22 cellular contexts compared by ENCODE assay signal in genomic region chr11:128490092-128490491, GRCh38.
A peak's percentile ranks its signal among the peaks of the same experiment; 100 is the strongest.
DNase-seq lines count a peak whose midpoint lies in the region; ATAC-seq lines count a peak whose summit lies in the region.
"Had no signal": no experiment of that assay in that cellular context is flagged by ENCODE, and none has a peak within 500 bp of the region (broad histone marks: within the 10 kb centered on the region; RNA-seq: fewer than 3 reads in every experiment).

No MANE protein-coding gene starts in this region.

- peaks cover 96% of the 10 kb centered on the region for H3K36me3 Mint-ChIP-seq in activated T-cell treated with anti-CD3 and anti-CD28 coated beads, Interleukin-2, amount 50 U/mL, for 24 hours (ENCODE audit: low read depth)
- H3K36me3 Mint-ChIP-seq in IgD-negative memory B cell = peaks cover 17% of the 10 kb centered on the region
- H3K36me3 Mint-ChIP-seq in activated naive CD8-positive, alpha-beta T cell treated with anti-CD3 and anti-CD28 coated beads, Interleukin-2, amount 50 U/mL, for 24 hours (ENCODE audit: low read depth) = peaks cover 84% of the 10 kb centered on the region
- H3K36me3 Mint-ChIP-seq in stimulated activated effector memory CD8-positive, alpha-beta T cell treated with anti-CD3 and anti-CD28 coated beads, Interleukin-12 subunit alpha, Interleukin-12 subunit beta, amount 100 ng/mL, for 72 hours = peaks cover 100% of the 10 kb centered on the region

- no peak for ATAC-seq in activated naive CD8-positive, alpha-beta T cell treated with anti-CD3 and anti-CD28 coated beads, Interleukin-2, amount 50 U/mL, for 24 hours
- ATAC-seq in stimulated activated effector memory CD8-positive, alpha-beta T cell treated with anti-CD3 and anti-CD28 coated beads, Interleukin-12 subunit alpha, Interleukin-12 subunit beta, amount 100 ng/mL, for 72 hours = no peak
- ATAC-seq: HCT116, Right ventricle myocardium inferior, WTC11 had no signal

- no peaks in the 10 kb centered on the region for H3K27me3 Mint-ChIP-seq in activated T-cell treated with anti-CD3 and anti-CD28 coated beads, Interleukin-2, amount 50 U/mL, for 24 hours
- H3K27me3 Mint-ChIP-seq in IgD-negative memory B cell = no peaks in the 10 kb centered on the region
- H3K27me3 Mint-ChIP-seq in activated naive CD8-positive, alpha-beta T cell treated with anti-CD3 and anti-CD28 coated beads, Interleukin-2, amount 50 U/mL, for 24 hours = no peaks in the 10 kb centered on the region
- H3K27me3 Mint-ChIP-seq: dendritic cell treated with granulocyte-macrophage colony-stimulating factor and Interleukin-4, amounts not matched to agents 40 ng/mL and 50 ng/mL, for 4 days had no signal

- no peak for DNase-seq in activated T-cell treated with anti-CD3 and anti-CD28 coated beads, Interleukin-2, amount 50 U/mL, for 24 hours
- DNase-seq in activated T-cell treated with anti-CD3 and anti-CD28 coated beads, Interleukin-2, amount 50 U/mL, for 48 hours = no peak
- DNase-seq in activated naive CD8-positive, alpha-beta T cell treated with anti-CD3 and anti-CD28 coated beads, Interleukin-2, amount 50 U/mL, for 24 hours = no peak
- no peak for DNase-seq in stimulated activated effector memory CD8-positive, alpha-beta T cell treated with anti-CD3 and anti-CD28 coated beads, Interleukin-12 subunit alpha, Interleukin-12 subunit beta, amount 100 ng/mL, for 72 hours (ENCODE audit: low spot score in 2 of 2)
- DNase-seq in inferior parietal cortex (ENCODE audit: extremely low spot score) = no peak
- no peak for DNase-seq in C1 segment of cervical spinal cord (lab: John Stamatoyannopoulos, UW)
- DNase-seq in SHP77 treated with DMSO at 0.1 percent for 48 hours (lab: John Stamatoyannopoulos, UW) = no peak
- DNase-seq: ACHN; adrenal gland; DMS79 treated with DMSO at 0.1 percent for 48 hours; foreskin melanocyte; hypothalamus; NCI-H146; NCI-H748 treated with DMSO at 0.1 percent for 48 hours; nephron progenitor cell; posterior cingulate gyrus; stimulated activated CD4-positive, alpha-beta T cell treated with anti-CD3 and anti-CD28 coated beads, Interleukin-4, amount 100 ng/mL, for 1 hour had no signal

- peaks cover 95% of the 10 kb centered on the region for H3K4me1 Mint-ChIP-seq in activated T-cell treated with anti-CD3 and anti-CD28 coated beads, Interleukin-2, amount 50 U/mL, for 24 hours (ENCODE audit: low read depth)
- H3K4me1 Mint-ChIP-seq in IgD-negative memory B cell = peaks cover 61 to 71% (median 66%) of the 10 kb centered on the region in 3 donors
- H3K4me1 Mint-ChIP-seq in activated naive CD8-positive, alpha-beta T cell treated with anti-CD3 and anti-CD28 coated beads, Interleukin-2, amount 50 U/mL, for 24 hours = peaks cover 98% of the 10 kb centered on the region
- peaks cover 97% of the 10 kb centered on the region for H3K4me1 Mint-ChIP-seq in stimulated activated effector memory CD8-positive, alpha-beta T cell treated with anti-CD3 and anti-CD28 coated beads, Interleukin-12 subunit alpha, Interleukin-12 subunit beta, amount 100 ng/mL, for 72 hours

- H3K9me3 Mint-ChIP-seq in activated T-cell treated with anti-CD3 and anti-CD28 coated beads, Interleukin-2, amount 50 U/mL, for 24 hours = no peaks in the 10 kb centered on the region
- H3K9me3 Mint-ChIP-seq in IgD-negative memory B cell = no peaks in the 10 kb centered on the region
- no peaks in the 10 kb centered on the region for H3K9me3 Mint-ChIP-seq in activated naive CD8-positive, alpha-beta T cell treated with anti-CD3 and anti-CD28 coated beads, Interleukin-2, amount 50 U/mL, for 24 hours
- no peaks in the 10 kb centered on the region for H3K9me3 Mint-ChIP-seq in stimulated activated effector memory CD8-positive, alpha-beta T cell treated with anti-CD3 and anti-CD28 coated beads, Interleukin-12 subunit alpha, Interleukin-12 subunit beta, amount 100 ng/mL, for 72 hours
- H3K9me3 Mint-ChIP-seq: dendritic cell treated with granulocyte-macrophage colony-stimulating factor and Interleukin-4, amounts not matched to agents 40 ng/mL and 50 ng/mL, for 4 days; nephron progenitor cell; WTC11 had no signal

- peak overlapping the region; percentile 99 for H3K27ac Mint-ChIP-seq in activated T-cell treated with anti-CD3 and anti-CD28 coated beads, Interleukin-2, amount 50 U/mL, for 24 hours
- peak overlapping the region; percentile 27 to 93 (median 90) for H3K27ac Mint-ChIP-seq in IgD-negative memory B cell
- H3K27ac Mint-ChIP-seq in activated naive CD8-positive, alpha-beta T cell treated with anti-CD3 and anti-CD28 coated beads, Interleukin-2, amount 50 U/mL, for 24 hours = peak overlapping the region; percentile 100
- H3K27ac Mint-ChIP-seq in stimulated activated effector memory CD8-positive, alpha-beta T cell treated with anti-CD3 and anti-CD28 coated beads, Interleukin-12 subunit alpha, Interleukin-12 subunit beta, amount 100 ng/mL, for 72 hours = peak overlapping the region; percentile 96
- H3K27ac Mint-ChIP-seq: dendritic cell treated with granulocyte-macrophage colony-stimulating factor and Interleukin-4, amounts not matched to agents 40 ng/mL and 50 ng/mL, for 4 days; nephron progenitor cell; WTC11 had no signal

- no peak overlapping the region for H3K4me3 Mint-ChIP-seq in activated T-cell treated with anti-CD3 and anti-CD28 coated beads, Interleukin-2, amount 50 U/mL, for 24 hours
- H3K4me3 Mint-ChIP-seq in IgD-negative memory B cell = peak overlapping the region in 2 of 4 donors; percentile 9 to 38
- H3K4me3 Mint-ChIP-seq in activated naive CD8-positive, alpha-beta T cell treated with anti-CD3 and anti-CD28 coated beads, Interleukin-2, amount 50 U/mL, for 24 hours = peak overlapping the region; percentile 57
- peak overlapping the region; percentile 84 for H3K4me3 Mint-ChIP-seq in stimulated activated effector memory CD8-positive, alpha-beta T cell treated with anti-CD3 and anti-CD28 coated beads, Interleukin-12 subunit alpha, Interleukin-12 subunit beta, amount 100 ng/mL, for 72 hours
- H3K4me3 Mint-ChIP-seq: dendritic cell treated with granulocyte-macrophage colony-stimulating factor and Interleukin-4, amounts not matched to agents 40 ng/mL and 50 ng/mL, for 4 days; nephron progenitor cell; WTC11 had no signal
